Comparison of ENCODE assay signal across 1 cellular context in genomic region chr11:6391548-6392134, GRCh38.
TF ChIP-seq lines count a peak whose summit lies in the region.

No MANE protein-coding gene starts in this region.

TF ChIP-seq in WTC11, 78 proteins besides CTCF, POLR2A, EP300 and RAD21 (continued from another document):
- TF ChIP-seq ZBTB43 (CRISPR knock-in tag; IDR thresholded peaks at IDR 0.05) (no peak), EMX1 (CRISPR knock-in tag; IDR thresholded peaks at IDR 0.05) (no peak), ZSCAN18 (CRISPR knock-in tag; IDR thresholded peaks at IDR 0.05) (no peak)
